7 cellular contexts compared by ENCODE assay signal in genomic region chr12:121580959-121581680, GRCh38. TPM values are rescaled to one million over a fixed set of nuclear protein-coding genes. Genes with fewer than 3 reads are reported as not detected.
A peak's percentile ranks its signal among the peaks of the same experiment; 100 is the strongest.
DNase-seq lines count a peak whose midpoint lies in the region; FAIRE-seq and TF ChIP-seq lines count a peak whose summit lies in the region.

Gene KDM2B, minus strand, starts transcription at chr12:121581023. Its CDS starts 112 bp downstream, at chr12:121580911.

- H4K8ac ChIP-seq in trophoblast cell (ENCODE audit: low read depth, low read length) = peak within 1 kb of the TSS; percentile 48

- H3K4me1 ChIP-seq in OCI-LY7 (ENCODE audit: insufficient read depth, low read length, poor library complexity, severe bottlenecking) (peaks cover 33% of the 10 kb centered on the region), ascending aorta (peaks cover 7 to 39% of the 10 kb centered on the region in 2 donors), left ventricle myocardium inferior (peaks cover 62% of the 10 kb centered on the region), trophoblast cell (ENCODE audit: control insufficient read depth in 1 of 2, insufficient read depth in 2 of 2, low read length in 2 of 2) (peaks cover 23 to 42% of the 10 kb centered on the region in 2 experiments)

- no peak for DNase-seq in GM18507 (ENCODE audit: extremely low spot score, insufficient read length, low read depth)
- DNase-seq in OCI-LY7 (ENCODE audit: low spot score) = peak; percentile 55
- peak in 1 of 2 donors; percentile 79 for DNase-seq in ascending aorta (ENCODE audit: low spot score in 2 of 2)
- peak; percentile 21 for DNase-seq in left ventricle myocardium inferior
- peak; percentile 27 to 67 for DNase-seq in trophoblast cell
- no peak for DNase-seq in NCI-H345 (lab: John Stamatoyannopoulos, UW)
- DNase-seq in kidney glomerular epithelial cell (lab: John Stamatoyannopoulos, UW) = no peak

- peak; percentile 55 for FAIRE-seq in GM18507 (lab: Jason Lieb, UNC)

- H4K20me1 ChIP-seq in OCI-LY7 (ENCODE audit: insufficient read depth, low read length) = no peaks in the 10 kb centered on the region

- H2BK12ac ChIP-seq in trophoblast cell (ENCODE audit: low read length) = no peak within 1 kb of the TSS

- H3K9me2 ChIP-seq in OCI-LY7 (ENCODE audit: insufficient read depth, low read length) = no peaks in the 10 kb centered on the region

- H2AFZ ChIP-seq in OCI-LY7 (ENCODE audit: low read length) (peak within 1 kb of the TSS; percentile 91), trophoblast cell (ENCODE audit: insufficient read depth, low read length, poor library complexity) (peak within 1 kb of the TSS; percentile 40)

- intact Hi-C loops in OCI-LY7 (cut with micrococcal nuclease; ENCODE audit: unreplicated experiment) (loop anchor here (1.0 to 2.0 kb wide), 2 partner anchors 43 to 44 kb away; no protein-coding TSS in a partner anchor), ascending aorta (cut with DNase I) (loop anchor here (2.0 kb wide), 1 partner anchor 46 kb away; the partner anchor contains the start of gene ORAI1), left ventricle myocardium inferior (cut with micrococcal nuclease) (no loop called here)

- H3K4me2 ChIP-seq in OCI-LY7 (ENCODE audit: low read length) = peak within 1 kb of the TSS; percentile 91
- H3K4me2 ChIP-seq in trophoblast cell (ENCODE audit: low read length) = peak within 1 kb of the TSS; percentile 89

- peaks cover 35% of the 10 kb centered on the region for H3K79me1 ChIP-seq in trophoblast cell (ENCODE audit: low read length)

- H3K9ac ChIP-seq in trophoblast cell (ENCODE audit: low read length) = peak within 1 kb of the TSS; percentile 6

- H3K9me3 ChIP-seq in OCI-LY7 (ENCODE audit: low read length) (no peaks in the 10 kb centered on the region), ascending aorta (no peaks in the 10 kb centered on the region), left ventricle myocardium inferior (replicated peaks) (no peaks in the 10 kb centered on the region), trophoblast cell (ENCODE audit: insufficient read depth, low read depth, low read length) (no peaks in the 10 kb centered on the region)

- peak within 1 kb of the TSS; percentile 59 for H4K12ac ChIP-seq in trophoblast cell (ENCODE audit: low read depth, low read length)

- POLR2A ChIA-PET in OCI-LY7 (lab: Charles Lee) = interaction anchor here (1.0 to 1.1 kb wide), 3 partner anchors 36 to 87 kb away, joined by 3 to 4 read pairs (median 3); no protein-coding TSS in a partner anchor

- no TSS peak for BruUV-seq in OCI-LY7 (replicated peaks; lab: Mats Ljungman, UMichigan)

- TF ChIP-seq CTCF in OCI-LY7 (conservative IDR thresholded peaks at IDR 0.05; ENCODE audit: low read length) (peak; percentile 62), ascending aorta (IDR thresholded peaks at IDR 0.05) (no peak), left ventricle myocardium inferior (IDR thresholded peaks at IDR 0.05; ENCODE audit: borderline replicate concordance) (no peak)

- H3K27ac ChIP-seq in OCI-LY7 (ENCODE audit: low read depth, low read length, poor library complexity, severe bottlenecking) = peak within 1 kb of the TSS; percentile 78
- H3K27ac ChIP-seq in ascending aorta = peak within 1 kb of the TSS; percentile 88
- peak within 1 kb of the TSS; percentile 87 for H3K27ac ChIP-seq in left ventricle myocardium inferior (replicated peaks)
- peak within 1 kb of the TSS; percentile 79 for H3K27ac ChIP-seq in trophoblast cell (ENCODE audit: low read depth, low read length)

- no peak within 1 kb of the TSS for H2AK5ac ChIP-seq in trophoblast cell (ENCODE audit: low read length)

- H3K4me3 ChIP-seq in OCI-LY7 (ENCODE audit: low read depth, low read length, poor library complexity, severe bottlenecking) (peak within 1 kb of the TSS; percentile 79), ascending aorta (peak within 1 kb of the TSS; percentile 77 to 92), left ventricle myocardium inferior (peak within 1 kb of the TSS; percentile 74), trophoblast cell (ENCODE audit: low read depth, low read length) (peak within 1 kb of the TSS; percentile 72)

- no peaks in the 10 kb centered on the region for H3K27me3 ChIP-seq in ascending aorta
- H3K27me3 ChIP-seq in left ventricle myocardium inferior (ENCODE audit: low read depth) = no peaks in the 10 kb centered on the region
- no peaks in the 10 kb centered on the region for H3K27me3 ChIP-seq in trophoblast cell (ENCODE audit: insufficient read depth, low read length)

- peak within 1 kb of the TSS; percentile 84 for H2BK120ac ChIP-seq in trophoblast cell (ENCODE audit: insufficient read depth, low read length, poor library complexity)

- CTCF ChIA-PET in OCI-LY7 (lab: Charles Lee; ENCODE audit: unreplicated experiment) = interaction anchor here (1.0 kb wide), 1 partner anchor 28 kb away, joined by 4 read pairs; no protein-coding TSS in a partner anchor

- peaks cover 17% of the 10 kb centered on the region; the same call in 1 of the 2 replicates for H3K79me2 ChIP-seq in OCI-LY7 (ENCODE audit: insufficient read depth, low read depth, low read length)
- peaks cover 6% of the 10 kb centered on the region for H3K79me2 ChIP-seq in trophoblast cell (ENCODE audit: control insufficient read depth, insufficient read depth, low read length, poor library complexity)

- H3K14ac ChIP-seq in trophoblast cell (ENCODE audit: low read length) = peak within 1 kb of the TSS; percentile 71

- peak within 1 kb of the TSS; percentile 82 for H4K91ac ChIP-seq in trophoblast cell (ENCODE audit: low read depth, low read length)

- H3K23ac ChIP-seq in trophoblast cell (ENCODE audit: low read length) = no peak within 1 kb of the TSS

- H2BK5ac ChIP-seq in trophoblast cell (ENCODE audit: low read depth, low read length, poor library complexity) = peak within 1 kb of the TSS; percentile 75

- peak within 1 kb of the TSS; percentile 79 for H3K18ac ChIP-seq in trophoblast cell (ENCODE audit: low read length)

- peak within 1 kb of the TSS; percentile 29 for H3K4ac ChIP-seq in trophoblast cell (ENCODE audit: low read depth, low read length)

- H3K36me3 ChIP-seq in OCI-LY7 (ENCODE audit: insufficient read depth, low read length) (no peaks in the 10 kb centered on the region), ascending aorta (no peaks in the 10 kb centered on the region), left ventricle myocardium inferior (no peaks in the 10 kb centered on the region), trophoblast cell (ENCODE audit: control insufficient read depth in 1 of 2, insufficient read depth in 2 of 2, low read length in 2 of 2) (no peaks in the 10 kb centered on the region)

- WGBS in trophoblast cell (ENCODE audit: extremely low coverage, insufficient coverage, insufficient read length) = no CpG with 5 or more reads among the region's 23 CpGs

RNA-seq across cellular contexts. Expression of gene KDM2B, which starts in this region (rescaled TPM):
- 75.1 and 78.5 TPM in 2 replicates for total RNA-seq in OCI-LY7 (2014; rRNA removed; shearing (Covaris generic))
- total RNA-seq in OCI-LY7 (2022) (88.0 and 93.6 TPM in 2 replicates), ascending aorta (17.3 TPM), left ventricle myocardium inferior (13.0 TPM)
- polyA plus RNA-seq in trophoblast cell (2013) = 53.1 and 55.3 TPM in 2 replicates

Comparison
In these comparisons a context has a peak if more than half of its experiments do, and no peak if none do; other contexts are left out.
1. DNase-seq: peak in OCI-LY7 (single experiment), left ventricle myocardium inferior (single experiment) and trophoblast cell (2 of 2); none in GM18507 (single experiment), NCI-H345 (single experiment) and kidney glomerular epithelial cell (single experiment).
2. Peak in every context shown above with its lines, with median percentiles within 50 percentile points of each other: H3K27ac ChIP-seq and H3K4me3 ChIP-seq.